22 cellular contexts compared by ENCODE assay signal in genomic region chr20:49122920-49123319, GRCh38.
"Had no signal": no experiment of that assay in that cellular context is flagged by ENCODE, and none has a peak within 500 bp of the region (broad histone marks: within the 10 kb centered on the region; RNA-seq: fewer than 3 reads in every experiment).

No MANE protein-coding gene starts in this region.

- ATAC-seq: foreskin keratinocyte, gastroesophageal sphincter, heart left ventricle, left colon, left lung, left ventricle myocardium superior, lower lobe of right lung, mucosa of descending colon had no signal

- H3K27ac ChIP-seq: colonic mucosa, dorsolateral prefrontal cortex, esophagus muscularis mucosa, foreskin keratinocyte, gastroesophageal sphincter, heart left ventricle, left lung, lower lobe of right lung had no signal

- DNase-seq: colonic mucosa; dermis blood vessel endothelial cell; dorsolateral prefrontal cortex; effector CD4-positive, alpha-beta T cell; effector memory CD4-positive, alpha-beta T cell; foreskin keratinocyte; heart left ventricle; hypothalamus; immature natural killer cell; islet precursor cell; kidney; kidney glomerular epithelial cell; left colon; left lung; left ventricle myocardium superior; lower lobe of right lung; mesenchymal stem cell; mucosa of descending colon; naive B cell had no signal

- H2AFZ ChIP-seq: hepatocyte had no signal

- H3K4me3 ChIP-seq: colonic mucosa, dorsolateral prefrontal cortex, esophagus muscularis mucosa, gastroesophageal sphincter, heart left ventricle, hepatocyte, left lung, lower lobe of right lung, mucosa of descending colon had no signal

- H3K4me1 ChIP-seq: colonic mucosa, esophagus muscularis mucosa, foreskin keratinocyte, gastroesophageal sphincter, left lung, lower lobe of right lung had no signal

- H3K27me3 ChIP-seq: colonic mucosa, dorsolateral prefrontal cortex, esophagus muscularis mucosa, foreskin keratinocyte, gastroesophageal sphincter, heart left ventricle, hepatocyte, left lung had no signal

- H3K9me3 ChIP-seq: colonic mucosa, esophagus muscularis mucosa, gastroesophageal sphincter, heart left ventricle, left lung, lower lobe of right lung, mucosa of descending colon had no signal

- H3K4me2 ChIP-seq: hepatocyte had no signal
